ENCODE assay signal across 18 cellular contexts in the genomic region with DNA sequence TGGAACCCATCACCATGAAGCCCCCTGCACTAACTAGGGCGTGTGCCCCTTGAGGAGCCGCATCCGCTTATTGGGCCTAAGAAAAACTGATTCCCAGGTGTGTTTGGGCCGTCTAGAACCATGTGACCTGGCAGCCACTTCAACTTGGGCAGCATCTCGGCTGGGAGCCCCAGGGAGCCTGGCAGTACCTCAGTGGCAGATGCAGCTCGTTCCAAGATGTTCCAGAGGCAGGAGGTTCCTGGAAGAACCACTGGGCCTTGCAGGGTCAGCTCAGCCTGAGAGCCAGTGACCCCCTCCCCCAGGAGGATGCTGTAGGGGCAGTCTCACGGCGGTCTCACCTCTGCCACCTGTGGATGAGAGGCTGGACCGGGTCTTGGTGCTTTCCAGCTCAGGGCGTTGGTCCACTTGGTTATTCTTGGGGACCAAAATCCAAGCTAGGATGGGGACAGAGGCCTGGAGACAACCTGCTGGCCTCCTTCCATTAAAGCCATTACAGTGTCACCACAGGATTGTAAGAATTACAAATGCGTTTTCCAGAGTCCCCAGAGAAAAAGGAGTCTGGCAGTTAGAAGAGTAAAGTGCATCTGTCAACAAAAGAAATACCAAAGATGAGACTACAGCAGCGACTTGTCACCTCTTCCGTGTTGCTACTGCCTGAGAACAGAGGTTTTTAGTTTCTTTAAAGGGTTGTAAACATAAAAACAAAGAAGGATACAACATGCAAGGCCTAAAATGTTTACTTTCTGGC.
"Had no signal": no experiment of that assay in that cellular context is flagged by ENCODE, and none has a peak within 500 bp of the region (broad histone marks: within the 10 kb centered on the region; RNA-seq: fewer than 3 reads in every experiment).

No MANE protein-coding gene starts in this region.

- DNase-seq: activated CD4-positive, alpha-beta memory T cell treated with anti-CD3 and anti-CD28 coated beads for 36 hours; activated CD4-positive, alpha-beta T cell treated with anti-CD3 and anti-CD28 coated beads for 48 hours; activated naive CD4-positive, alpha-beta T cell treated with Interleukin-2 at 50 U/mL for 16 hours; activated naive CD8-positive, alpha-beta T cell treated with anti-CD3 and anti-CD28 coated beads for 36 hours; activated T-cell treated with anti-CD3 and anti-CD28 coated beads, Interleukin-2, amount 50 U/mL, for 48 hours; cortex of kidney; midbrain; nephron progenitor cell; stimulated activated CD4-positive, alpha-beta T cell treated with anti-CD3 and anti-CD28 coated beads, Interleukin-4, amount 100 ng/mL, for 1 hour; stimulated activated naive CD4-positive, alpha-beta T cell; SW 1271; T-helper 17 cell; thyroid gland; upper lobe of right lung had no signal

- H3K9me3 ChIP-seq: spleen, thyroid gland, upper lobe of right lung had no signal

- H3K27me3 ChIP-seq: spleen, thyroid gland, upper lobe of right lung had no signal

- H3K36me3 Mint-ChIP-seq: activated CD4-positive, alpha-beta memory T cell treated with anti-CD3 and anti-CD28 coated beads for 36 hours; activated naive CD8-positive, alpha-beta T cell treated with anti-CD3 and anti-CD28 coated beads for 36 hours had no signal

- H3K4me3 Mint-ChIP-seq: activated CD4-positive, alpha-beta memory T cell treated with anti-CD3 and anti-CD28 coated beads for 36 hours; activated naive CD8-positive, alpha-beta T cell treated with anti-CD3 and anti-CD28 coated beads for 36 hours; nephron progenitor cell; T-helper 17 cell had no signal

- H3K4me1 Mint-ChIP-seq: activated naive CD8-positive, alpha-beta T cell treated with anti-CD3 and anti-CD28 coated beads for 36 hours had no signal

- H3K9me3 Mint-ChIP-seq: activated CD4-positive, alpha-beta memory T cell treated with anti-CD3 and anti-CD28 coated beads for 36 hours; activated naive CD8-positive, alpha-beta T cell treated with anti-CD3 and anti-CD28 coated beads for 36 hours; nephron progenitor cell had no signal

- H3K4me3 ChIP-seq: spleen, thyroid gland, upper lobe of right lung had no signal

- H3K36me3 ChIP-seq: spleen, thyroid gland, upper lobe of right lung had no signal

- H3K27ac Mint-ChIP-seq: activated CD4-positive, alpha-beta memory T cell treated with anti-CD3 and anti-CD28 coated beads for 36 hours; activated naive CD8-positive, alpha-beta T cell treated with anti-CD3 and anti-CD28 coated beads for 36 hours; T-helper 17 cell had no signal

- FAIRE-seq: astrocyte had no signal

- ATAC-seq: sciatic nerve, T-helper 17 cell, upper lobe of right lung had no signal

- H3K27ac ChIP-seq: epithelial cell of prostate, spleen, thyroid gland, upper lobe of right lung had no signal

- H3K4me1 ChIP-seq: spleen had no signal
